ENCODE assay signal across 23 cellular contexts in the genomic region with DNA sequence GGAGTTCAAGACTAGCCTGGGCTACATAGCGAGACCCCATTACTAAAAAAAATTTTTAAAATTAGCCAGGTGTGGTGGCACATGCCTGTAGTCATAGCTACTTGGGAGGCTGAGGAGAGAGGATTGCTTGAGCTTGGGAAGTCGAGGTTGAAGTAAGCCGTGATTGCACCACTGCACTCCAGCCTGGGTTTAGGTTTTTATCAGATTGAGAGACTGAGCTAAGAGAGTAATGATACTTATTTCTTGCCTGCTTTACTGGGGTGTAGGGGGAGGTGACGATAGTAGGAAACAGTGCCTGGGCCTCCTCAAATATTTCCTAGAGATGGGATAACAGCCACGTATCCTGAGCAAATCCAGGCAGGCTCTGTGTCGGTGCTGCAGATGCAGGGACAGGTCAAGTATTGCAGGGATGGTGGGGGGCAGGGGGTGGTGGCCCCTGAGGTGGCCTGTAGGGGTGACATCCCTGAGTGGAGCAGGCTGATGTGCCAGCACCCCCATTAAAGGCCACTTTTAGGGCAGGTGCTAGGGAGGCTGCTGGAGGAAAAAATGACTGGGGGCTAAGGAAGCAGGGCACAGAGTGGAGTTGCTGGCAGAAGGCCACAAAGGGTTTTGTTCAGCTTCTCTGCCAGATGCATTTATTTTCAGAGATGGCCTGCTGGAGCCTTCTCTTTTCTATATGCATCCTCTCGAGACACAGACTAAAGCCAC.
DNase-seq lines count a peak whose midpoint lies in the region; ATAC-seq, FAIRE-seq and TF ChIP-seq lines count a peak whose summit lies in the region.
"Had no signal": no experiment of that assay in that cellular context is flagged by ENCODE, and none has a peak within 500 bp of the region (broad histone marks: within the 10 kb centered on the region; RNA-seq: fewer than 3 reads in every experiment).

No MANE protein-coding gene starts in this region.

- H3K4me1 ChIP-seq in A549 (peaks cover 60% of the 10 kb centered on the region), Peyer's patch (peaks cover 0 to 42% (median 2%) of the 10 kb centered on the region in 4 donors), mesodermal cell (ENCODE audit: control insufficient read depth, insufficient read depth, low read length, poor library complexity, severe bottlenecking) (peaks cover 36% of the 10 kb centered on the region)
- H3K4me1 ChIP-seq: testis had no signal

- TF ChIP-seq CTCF in A549 (IDR thresholded peaks at IDR 0.05): no peak
- no peak for TF ChIP-seq CTCF in CD4-positive, alpha-beta T cell (IDR thresholded peaks at IDR 0.05)
- TF ChIP-seq CTCF in Peyer's patch (IDR thresholded peaks at IDR 0.05): no peak

- POLR2A ChIA-PET in A549 (lab: Yijun Ruan, JAX): interaction anchor here (0.6 to 0.8 kb wide), 2 partner anchors 16 to 121 kb away, joined by 3 to 8 read pairs; no protein-coding TSS in a partner anchor
- POLR2A ChIA-PET in CD4-positive, alpha-beta T cell (lab: Charles Lee): no interaction called here

- no peak for DNase-seq in A549 (ENCODE audit: low read depth in 1 of 2, low spot score in 1 of 2)
- no peak for DNase-seq in CD4-positive, alpha-beta T cell
- DNase-seq in Peyer's patch: no peak
- no peak for DNase-seq in NCI-H2081 treated with DMSO at 0.1 percent for 48 hours (lab: John Stamatoyannopoulos, UW)
- no peak for DNase-seq in HCEC 1CT
- DNase-seq: activated CD4-positive, CD25-positive, alpha-beta regulatory T cell treated with anti-CD3 and anti-CD28 coated beads, Interleukin-2, amount 50 U/mL, for 72 hours; activated effector memory CD4-positive, alpha-beta T cell treated with Interleukin-2 at 50 U/mL for 16 hours; foreskin melanocyte; GF-D8; left cardiac atrium; pancreas; stimulated activated CD4-positive, alpha-beta T cell treated with anti-CD3 and anti-CD28 coated beads, Interleukin-4, amount 100 ng/mL, for 24 hours; T1000; testis had no signal

- H3K27ac Mint-ChIP-seq in CD4-positive, alpha-beta T cell: peak overlapping the region; percentile 15
- H3K27ac Mint-ChIP-seq: B cell had no signal

- no peaks in the 10 kb centered on the region for H3K36me3 Mint-ChIP-seq in CD4-positive, alpha-beta T cell (ENCODE audit: low read depth)

- ATAC-seq in A549 (no peak), GM18519 (IDR thresholded peaks at IDR 0.05; ENCODE audit: low FRiP score, unreplicated experiment) (no peak)
- no peak for ATAC-seq in CD4-positive, alpha-beta T cell (ENCODE audit: poor library complexity)
- ATAC-seq: K562, pancreas had no signal

- TF ChIP-seq POLR2A in A549 (IDR thresholded peaks at IDR 0.05; ENCODE audit: low read length) (no peak), Peyer's patch (IDR thresholded peaks at IDR 0.05) (no peak)

- no peaks in the 10 kb centered on the region for H3K9me3 Mint-ChIP-seq in CD4-positive, alpha-beta T cell

- no peaks in the 10 kb centered on the region for H3K36me3 ChIP-seq in Peyer's patch
- no peaks in the 10 kb centered on the region for H3K36me3 ChIP-seq in mesodermal cell (ENCODE audit: control insufficient read depth, insufficient read depth, low read length)
- H3K36me3 ChIP-seq: ascending aorta, pancreas, SJCRH30 had no signal

- no peak overlapping the region for H3K4me3 Mint-ChIP-seq in CD4-positive, alpha-beta T cell
- H3K4me3 Mint-ChIP-seq: B cell had no signal

- no peak for TF ChIP-seq RAD21 in A549 (conservative IDR thresholded peaks at IDR 0.05 in 1 of 2, IDR thresholded peaks at IDR 0.05 in 1 of 2)

- H3K4me1 Mint-ChIP-seq in CD4-positive, alpha-beta T cell (ENCODE audit: low read depth): peaks cover 43% of the 10 kb centered on the region

- FAIRE-seq in A549 (lab: Jason Lieb, UNC): no peak
- FAIRE-seq: colon, endothelial cell of umbilical vein, GM12892, K562, pancreas had no signal

- H3K4me2 ChIP-seq in A549: peak overlapping the region; percentile 16; the same call in 1 of the 3 replicates

- H3K9me3 ChIP-seq in A549 (no peaks in the 10 kb centered on the region), Peyer's patch (no peaks in the 10 kb centered on the region), mesodermal cell (ENCODE audit: control insufficient read depth, low read length) (no peaks in the 10 kb centered on the region)
- no peaks in the 10 kb centered on the region for H3K9me3 ChIP-seq in CD4-positive, alpha-beta T cell (ENCODE audit: control insufficient read depth, low read length)
- H3K9me3 ChIP-seq: ascending aorta, pancreas, SJCRH30, testis had no signal

- TF ChIP-seq EP300 in A549 (IDR thresholded peaks at IDR 0.05): no peak

- no peaks in the 10 kb centered on the region for H3K27me3 Mint-ChIP-seq in CD4-positive, alpha-beta T cell

- CTCF ChIA-PET in A549 (lab: Yijun Ruan, JAX): interaction anchor here (0.6 to 1.3 kb wide), 3 partner anchors 12 to 319 kb away, joined by 3 to 5 read pairs (median 4); no protein-coding TSS in a partner anchor
- CTCF ChIA-PET in CD4-positive, alpha-beta T cell (lab: Charles Lee): no interaction called here

- H3K27ac ChIP-seq in A549 (peak overlapping the region; percentile 38 to 44; a peak in 3 of 6 replicates), Peyer's patch (peak overlapping the region in 3 of 4 donors; percentile 51 to 85 (median 79)), mesodermal cell (ENCODE audit: low read depth, low read length, severe bottlenecking) (peak overlapping the region; percentile 88)
- H3K27ac ChIP-seq in CD4-positive, alpha-beta T cell (ENCODE audit: low read depth, low read length): no peak overlapping the region
- H3K27ac ChIP-seq: ascending aorta, pancreas, SJCRH30, testis had no signal

- WGBS in A549 (ENCODE audit: missing lambda C conversion rate): 86% methylated on average over 7 of the region's 7 CpGs
- 89 to 97% methylated on average over 5 of the region's 7 CpGs for WGBS in mesodermal cell (ENCODE audit: insufficient coverage in 2 of 2), 2 experiments

- no peaks in the 10 kb centered on the region for H3K27me3 ChIP-seq in CD4-positive, alpha-beta T cell (ENCODE audit: control insufficient read depth, insufficient read depth, low read length)
- no peaks in the 10 kb centered on the region for H3K27me3 ChIP-seq in Peyer's patch
- H3K27me3 ChIP-seq: ascending aorta, pancreas, SJCRH30, testis had no signal

- H3K4me3 ChIP-seq in A549: no peak overlapping the region
- no peak overlapping the region for H3K4me3 ChIP-seq in Peyer's patch
- no peak overlapping the region for H3K4me3 ChIP-seq in mesodermal cell (ENCODE audit: extremely low read depth, insufficient read depth, low read length, poor library complexity, severe bottlenecking)
- H3K4me3 ChIP-seq: ascending aorta, K562, pancreas, SJCRH30, testis had no signal

- intact Hi-C loops in CD4-positive, alpha-beta T cell (cut with DNase I, micrococcal nuclease): no loop called here

TF ChIP-seq in A549, 52 proteins besides CTCF, POLR2A, EP300 and RAD21:
- TF ChIP-seq SMC3 (IDR thresholded peaks at IDR 0.05) (no peak), ESRRA (IDR thresholded peaks at IDR 0.05; ENCODE audit: borderline replicate concordance, low read length) (no peak), RCOR1 (IDR thresholded peaks at IDR 0.05; ENCODE audit: low read depth, low read length) (no peak), KDM1A (IDR thresholded peaks at IDR 0.05; ENCODE audit: low read depth) (no peak), RFX5 (IDR thresholded peaks at IDR 0.05) (no peak), EHF (CRISPR knock-in tag; IDR thresholded peaks at IDR 0.05) (no peak), NR3C1 (IDR thresholded peaks at IDR 0.05) (no peak), JUN (IDR thresholded peaks at IDR 0.05) (no peak), FOSL2 (IDR thresholded peaks at IDR 0.05) (no peak), FOSL2 (CRISPR knock-in tag; IDR thresholded peaks at IDR 0.05) (no peak), SREBF2 (IDR thresholded peaks at IDR 0.05) (no peak), NPAS2 (CRISPR knock-in tag; IDR thresholded peaks at IDR 0.05; ENCODE audit: borderline replicate concordance) (no peak), KDM5A (IDR thresholded peaks at IDR 0.05) (no peak), GATA3 (IDR thresholded peaks at IDR 0.05; ENCODE audit: borderline replicate concordance) (no peak), EHMT2 (IDR thresholded peaks at IDR 0.05; ENCODE audit: low read depth) (no peak), RNF2 (IDR thresholded peaks at IDR 0.05; ENCODE audit: borderline replicate concordance, low read depth) (no peak), FOSB (CRISPR knock-in tag; IDR thresholded peaks at IDR 0.05) (no peak), MAFK (IDR thresholded peaks at IDR 0.05; ENCODE audit: partially characterized antibody) (no peak)
- TF ChIP-seq, protein P1, sequence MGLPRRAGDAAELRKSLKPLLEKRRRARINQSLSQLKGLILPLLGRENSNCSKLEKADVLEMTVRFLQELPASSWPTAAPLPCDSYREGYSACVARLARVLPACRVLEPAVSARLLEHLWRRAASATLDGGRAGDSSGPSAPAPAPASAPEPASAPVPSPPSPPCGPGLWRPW (IDR thresholded peaks at IDR 0.05): no peak
- TF ChIP-seq, protein P2, sequence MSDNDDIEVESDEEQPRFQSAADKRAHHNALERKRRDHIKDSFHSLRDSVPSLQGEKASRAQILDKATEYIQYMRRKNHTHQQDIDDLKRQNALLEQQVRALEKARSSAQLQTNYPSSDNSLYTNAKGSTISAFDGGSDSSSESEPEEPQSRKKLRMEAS (IDR thresholded peaks at IDR 0.05): no peak
- TF ChIP-seq, protein P3, sequence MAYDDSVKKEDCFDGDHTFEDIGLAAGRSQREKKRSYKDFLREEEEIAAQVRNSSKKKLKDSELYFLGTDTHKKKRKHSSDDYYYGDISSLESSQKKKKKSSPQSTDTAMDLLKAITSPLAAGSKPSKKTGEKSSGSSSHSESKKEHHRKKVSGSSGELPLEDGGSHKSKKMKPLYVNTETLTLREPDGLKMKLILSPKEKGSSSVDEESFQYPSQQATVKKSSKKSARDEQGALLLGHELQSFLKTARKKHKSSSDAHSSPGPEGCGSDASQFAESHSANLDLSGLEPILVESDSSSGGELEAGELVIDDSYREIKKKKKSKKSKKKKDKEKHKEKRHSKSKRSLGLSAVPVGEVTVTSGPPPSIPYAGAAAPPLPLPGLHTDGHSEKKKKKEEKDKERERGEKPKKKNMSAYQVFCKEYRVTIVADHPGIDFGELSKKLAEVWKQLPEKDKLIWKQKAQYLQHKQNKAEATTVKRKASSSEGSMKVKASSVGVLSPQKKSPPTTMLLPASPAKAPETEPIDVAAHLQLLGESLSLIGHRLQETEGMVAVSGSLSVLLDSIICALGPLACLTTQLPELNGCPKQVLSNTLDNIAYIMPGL (CRISPR knock-in tag; IDR thresholded peaks at IDR 0.05; ENCODE audit: borderline replicate concordance): no peak
